In genomic region chr2:98761909-98762308, GRCh38 we compare ENCODE assay signal across 23 cellular contexts. TPM values are rescaled to one million over a fixed set of nuclear protein-coding genes. Genes with fewer than 3 reads are reported as not detected.
DNase-seq lines count a peak whose midpoint lies in the region; ATAC-seq, FAIRE-seq and TF ChIP-seq lines count a peak whose summit lies in the region.
"Had no signal": no experiment of that assay in that cellular context is flagged by ENCODE, and none has a peak within 500 bp of the region (broad histone marks: within the 10 kb centered on the region; RNA-seq: fewer than 3 reads in every experiment).

No MANE protein-coding gene starts in this region.

- CTCF ChIA-PET in HepG2 (lab: Yijun Ruan, JAX; ENCODE audit: low intra/inter-chr PET ratio, low total read pairs) (no interaction called here), T-cell (lab: Charles Lee) (interaction anchor here in 1 of 2 donors (1.2 kb wide), 1 partner anchor 106 kb away, joined by 3 read pairs; no protein-coding TSS in a partner anchor)

- peak overlapping the region; percentile 81 to 93 for H3K27ac Mint-ChIP-seq in T-cell
- H3K27ac Mint-ChIP-seq: mesothelial cell of epicardium, nephron had no signal

- DNase-seq in HepG2 (ENCODE audit: low spot score) (no peak), right lobe of liver (no peak), T-cell (no peak), dorsolateral prefrontal cortex (no peak), GM13976 (ENCODE audit: low spot score) (no peak), SIG-M5 (lab: John Stamatoyannopoulos, UW) (no peak), heart left ventricle (no peak)
- DNase-seq: activated gamma-delta T cell, Caco-2, NCI-H1048, NCI-H1930, NCI-H2227 treated with DMSO at 0.1 percent for 48 hours, NCI-H774, PC-9, transverse colon had no signal

- H4K20me1 ChIP-seq in HepG2 (ENCODE audit: insufficient read depth, low read length) = no peaks in the 10 kb centered on the region

- intact Hi-C loops in HepG2 (cut with micrococcal nuclease; ENCODE audit: unreplicated experiment) (no loop called here), right lobe of liver (cut with DNase I) (no loop called here), dorsolateral prefrontal cortex (cut with DNase I) (no loop called here), heart left ventricle (cut with DNase I) (no loop called here)

- no peak for TF ChIP-seq CTCF in HepG2 (CRISPR knock-in tag; IDR thresholded peaks at IDR 0.05)
- no peak for TF ChIP-seq CTCF in right lobe of liver (IDR thresholded peaks at IDR 0.05)
- TF ChIP-seq CTCF in dorsolateral prefrontal cortex (IDR thresholded peaks at IDR 0.05 in 54 of 56, conservative IDR thresholded peaks at IDR 0.05 in 2 of 56; ENCODE audit: low read depth in 1 of 56, partially characterized antibody in 56 of 56) = no peak
- no peak for TF ChIP-seq CTCF in GM13976 (IDR thresholded peaks at IDR 0.05; ENCODE audit: borderline replicate concordance, control extremely low read depth, extremely low read depth, insufficient read depth, missing control alignments)
- TF ChIP-seq CTCF in heart left ventricle (IDR thresholded peaks at IDR 0.05) = no peak

- in situ Hi-C loops in HepG2 (cut with HindIII; ENCODE audit: extremely low pct_ligation_motif_present, low pct_unique_long_range_greater_than_20kb) (no loop called here), GM13976 (cut with MboI; ENCODE audit: low sequenced_read_pairs, unreplicated experiment) (no loop called here)

- no peak overlapping the region for H3K9ac ChIP-seq in HepG2 (ENCODE audit: insufficient read depth, low read depth, low read length)

- no peak overlapping the region for H2AFZ ChIP-seq in HepG2 (ENCODE audit: low read length)
- H2AFZ ChIP-seq: PC-9 had no signal

- peak overlapping the region; percentile 27; the same call in 1 of the 2 replicates for H3K4me2 ChIP-seq in HepG2 (ENCODE audit: low read depth, low read length)
- H3K4me2 ChIP-seq: PC-9 had no signal

- peak overlapping the region in 1 of 3 donors; percentile 40 for H3K4me3 Mint-ChIP-seq in T-cell
- H3K4me3 Mint-ChIP-seq: mesothelial cell of epicardium, nephron had no signal

- no peak for TF ChIP-seq EP300 in HepG2 (IDR thresholded peaks at IDR 0.05; ENCODE audit: low read depth in 2 of 2, low read length in 2 of 2)
- no peak for TF ChIP-seq EP300 in HepG2 (CRISPR knock-in tag; IDR thresholded peaks at IDR 0.05; ENCODE audit: borderline replicate concordance)

- POLR2A ChIA-PET in HepG2 (lab: Yijun Ruan, JAX) (interaction anchor here (0.9 kb wide), 1 partner anchor 34 kb away, joined by 3 read pairs; no protein-coding TSS in a partner anchor), T-cell (lab: Charles Lee) (interaction anchor here (0.6 to 0.7 kb wide), 2 partner anchors 10 to 117 kb away, joined by 3 read pairs; no protein-coding TSS in a partner anchor)

- 56% methylated on average over 6 of the region's 6 CpGs for WGBS in HepG2 (ENCODE audit: low lambda C conversion rate)
- WGBS in right lobe of liver (ENCODE audit: insufficient coverage, low coverage, low lambda C conversion rate, missing lambda C conversion rate) = 69% methylated on average over 4 of the region's 6 CpGs
- WGBS in heart left ventricle, 4 donors = 85 to 91% (median 88%) methylated on average over 6 of the region's 6 CpGs

- no peaks in the 10 kb centered on the region for H3K79me2 ChIP-seq in HepG2 (ENCODE audit: insufficient read depth, low read length)

- H3K27ac ChIP-seq in HepG2 (ENCODE audit: extremely low read length, insufficient read depth, low read length) (no peak overlapping the region), right lobe of liver (no peak overlapping the region), dorsolateral prefrontal cortex (peak overlapping the region in 46 of 59 donors; percentile 4 to 79 (median 57)), heart left ventricle (peak overlapping the region in 2 of 12 donors; percentile 14 to 85)
- H3K27ac ChIP-seq: coronary artery, PC-9, prostate gland had no signal

- peaks cover 0 to 5% of the 10 kb centered on the region in 2 experiments; a peak in 2 of 5 replicates for H3K27me3 ChIP-seq in HepG2 (ENCODE audit: control insufficient read depth in 1 of 2, insufficient read depth in 2 of 2, low read length in 2 of 2)
- H3K27me3 ChIP-seq in right lobe of liver = no peaks in the 10 kb centered on the region
- no peaks in the 10 kb centered on the region for H3K27me3 ChIP-seq in dorsolateral prefrontal cortex
- no peaks in the 10 kb centered on the region for H3K27me3 ChIP-seq in heart left ventricle
- H3K27me3 ChIP-seq: transverse colon had no signal

- H3K4me1 ChIP-seq in HepG2 (ENCODE audit: insufficient read depth, low read length) = peaks cover 32% of the 10 kb centered on the region
- no peaks in the 10 kb centered on the region for H3K4me1 ChIP-seq in right lobe of liver
- peaks cover 0 to 95% (median 9%) of the 10 kb centered on the region in 12 donors for H3K4me1 ChIP-seq in heart left ventricle
- H3K4me1 ChIP-seq: prostate gland had no signal

- H3K4me1 Mint-ChIP-seq in T-cell = peaks cover 77 to 93% (median 79%) of the 10 kb centered on the region in 3 donors

- no peaks in the 10 kb centered on the region for H3K36me3 Mint-ChIP-seq in T-cell
- H3K36me3 Mint-ChIP-seq: mesothelial cell of epicardium had no signal

- no peak for TF ChIP-seq RAD21 in HepG2 (CRISPR knock-in tag; IDR thresholded peaks at IDR 0.05)

- H3K9me3 Mint-ChIP-seq in T-cell = no peaks in the 10 kb centered on the region
- H3K9me3 Mint-ChIP-seq: mesothelial cell of epicardium, nephron had no signal

- H3K4me3 ChIP-seq in HepG2 (replicated peaks in 1 of 3; ENCODE audit: insufficient read depth in 1 of 3, low read depth in 2 of 3, low read length in 3 of 3) (no peak overlapping the region), right lobe of liver (no peak overlapping the region), dorsolateral prefrontal cortex (peak overlapping the region in 7 of 59 donors; percentile 3 to 30 (median 15)), heart left ventricle (no peak overlapping the region)
- H3K4me3 ChIP-seq: coronary artery, PC-9, prostate gland, transverse colon had no signal

- ATAC-seq in HepG2 (0 out of 3 replicates have a peak, but pooled peaks have one; percentile 17), right lobe of liver (no peak), T-cell (replicated peaks in 1 of 4) (no peak), heart left ventricle (no peak)
- ATAC-seq: HCT116, left lobe of liver had no signal

- H3K36me3 ChIP-seq in HepG2 (replicated peaks in 1 of 2; ENCODE audit: control insufficient read depth in 1 of 2, insufficient read depth in 2 of 2, low read length in 2 of 2) (no peaks in the 10 kb centered on the region), right lobe of liver (no peaks in the 10 kb centered on the region), heart left ventricle (no peaks in the 10 kb centered on the region)
- H3K36me3 ChIP-seq: prostate gland, transverse colon had no signal

- no TSS peak for BruUV-seq in HepG2 (replicated peaks; lab: Mats Ljungman, UMichigan)

- no peak for TF ChIP-seq POLR2A in HepG2 (IDR thresholded peaks at IDR 0.05; ENCODE audit: insufficient read depth in 1 of 2, low read depth in 2 of 2, low read length in 2 of 2)
- TF ChIP-seq POLR2A in right lobe of liver (IDR thresholded peaks at IDR 0.05) = no peak
- TF ChIP-seq POLR2A in heart left ventricle (IDR thresholded peaks at IDR 0.05) = no peak

- no peaks in the 10 kb centered on the region for H3K27me3 Mint-ChIP-seq in T-cell

- FAIRE-seq in HepG2 (lab: Jason Lieb, UNC) = no peak
- FAIRE-seq: astrocyte, GM18507 had no signal

- H3K9me3 ChIP-seq in HepG2 (ENCODE audit: low read length) (no peaks in the 10 kb centered on the region), right lobe of liver (no peaks in the 10 kb centered on the region), heart left ventricle (no peaks in the 10 kb centered on the region)
- H3K9me3 ChIP-seq: Caco-2, prostate gland, transverse colon had no signal

TF ChIP-seq in HepG2, 621 proteins besides CTCF, POLR2A, EP300 and RAD21 (continues in another document):
- TF ChIP-seq ZNF180 (CRISPR knock-in tag; IDR thresholded peaks at IDR 0.05; ENCODE audit: borderline replicate concordance, low read depth) = peak; percentile 95; the same call in 1 of the 2 replicates

RNA-seq across cellular contexts. Expression of gene MGAT4A, which starts 31.0 kb away (rescaled TPM):
- 90.9 and 97.6 TPM in 2 replicates for total RNA-seq in HepG2 (2016; rRNA removed; fragmentation: Illumina TruSeq; extraction: Trizol)
- total RNA-seq in HepG2 (2016; cell fraction: cytosol; rRNA removed; fragmentation: Illumina TruSeq; extraction: Trizol; ENCODE audit: low read depth) = 50.4 and 51.6 TPM in 2 replicates
- total RNA-seq in HepG2 (2016; cell fraction: insoluble cytoplasmic fraction; rRNA removed; fragmentation: Illumina TruSeq; extraction: Trizol) = 92.4 and 95.8 TPM in 2 replicates
- total RNA-seq in HepG2 (2016; cell fraction: membrane; rRNA removed; fragmentation: Illumina TruSeq; extraction: Trizol) = 77.5 and 91.0 TPM in 2 replicates
- 116 and 118 TPM in 2 replicates for total RNA-seq in HepG2 (2016; cell fraction: nucleus; rRNA removed; fragmentation: Illumina TruSeq; extraction: Trizol)
- polyA plus RNA-seq in HepG2 (2011; rRNA removed) = 38.4 and 47.2 TPM in 2 replicates
- polyA plus RNA-seq in HepG2 (2011; cell fraction: cytosol; rRNA removed) = 18.0 and 30.5 TPM in 2 replicates
- 26.7 and 31.3 TPM in 2 replicates for polyA plus RNA-seq in HepG2 (2011; cell fraction: nucleus; rRNA removed)
- 57.2 and 70.3 TPM in 2 replicates for polyA plus RNA-seq in HepG2 (2012)
- polyA plus RNA-seq in HepG2 (2016; cell fraction: cytosol; fragmentation: Illumina TruSeq; extraction: Trizol; ENCODE audit: low read depth) = 40.5 and 43.0 TPM in 2 replicates
- polyA plus RNA-seq in HepG2 (2016; cell fraction: insoluble cytoplasmic fraction; fragmentation: Illumina TruSeq; extraction: Trizol; ENCODE audit: low read depth) = 43.1 and 44.6 TPM in 2 replicates
- polyA plus RNA-seq in HepG2 (2016; cell fraction: membrane; fragmentation: Illumina TruSeq; extraction: Trizol; ENCODE audit: low read depth) = 40.4 and 43.5 TPM in 2 replicates
- polyA plus RNA-seq in HepG2 (2016; cell fraction: nucleus; fragmentation: Illumina TruSeq; extraction: Trizol; ENCODE audit: insufficient read depth, low read depth) = 58.4 and 61.2 TPM in 2 replicates
- polyA minus RNA-seq in HepG2 (2011; rRNA and poly(A)+ RNA removed; ENCODE audit: low replicate concordance) = 0.05 and 64.4 TPM in 2 replicates
- 52.3 and 65.5 TPM in 2 replicates for polyA minus RNA-seq in HepG2 (2011; cell fraction: cytosol; rRNA and poly(A)+ RNA removed)
- polyA minus RNA-seq in HepG2 (2011; cell fraction: nucleus; rRNA and poly(A)+ RNA removed) = 154 and 209 TPM in 2 replicates
- total RNA-seq in right lobe of liver = 10 to 100 TPM in 5 of 6 experiments, 1 to 10 TPM in 1; 7.8 to 16.0 (median 11.7) TPM
- 100 to 1,000 TPM; 185 to 220 (median 199) TPM for total RNA-seq in T-cell
- total RNA-seq in dorsolateral prefrontal cortex = 10 to 100 TPM; 42.8 to 86.5 (median 65.9) TPM
- 10 to 100 TPM; 10.2 to 45.0 (median 18.2) TPM for total RNA-seq in heart left ventricle
- 1 to 10 TPM; 4.2 to 6.7 TPM for polyA plus RNA-seq in heart left ventricle

Comparison
In these comparisons a context has a peak if more than half of its experiments do, and no peak if none do; other contexts are left out.
1. H3K27ac ChIP-seq: peak in dorsolateral prefrontal cortex (46 of 59); none in HepG2 (single experiment) and right lobe of liver (0 of 3).